13 cellular contexts compared by ENCODE assay signal in the genomic region with DNA sequence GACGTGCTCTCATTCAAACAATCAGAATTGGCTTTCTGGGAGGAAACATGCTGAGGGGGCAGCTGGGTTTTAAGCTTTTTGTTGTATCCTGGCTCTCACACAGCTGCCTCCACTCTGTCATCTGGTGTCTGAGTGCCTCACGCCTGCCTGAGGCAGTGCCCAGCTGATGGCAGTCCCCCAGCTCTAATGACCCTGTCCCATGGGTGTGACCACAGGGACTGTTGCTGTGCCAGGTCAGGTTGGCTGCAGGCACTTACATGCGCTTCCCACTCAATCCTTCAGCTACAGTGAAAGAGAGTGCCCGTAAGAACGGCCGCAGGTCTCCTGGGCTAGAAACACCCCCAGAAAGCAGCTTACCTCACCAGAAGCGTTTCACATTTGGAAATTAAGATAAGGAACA. TPM values are rescaled to one million over a fixed set of nuclear protein-coding genes. Genes with fewer than 3 reads are reported as not detected.
DNase-seq lines count a peak whose midpoint lies in the region; ATAC-seq, FAIRE-seq and TF ChIP-seq lines count a peak whose summit lies in the region.
"Had no signal": no experiment of that assay in that cellular context is flagged by ENCODE, and none has a peak within 500 bp of the region (broad histone marks: within the 10 kb centered on the region; RNA-seq: fewer than 3 reads in every experiment).

No MANE protein-coding gene starts in this region.

- peak; percentile 77 for DNase-seq in COLO668 (lab: John Stamatoyannopoulos, UW; ENCODE audit: unreplicated experiment)
- DNase-seq in NCI-H2081 (lab: John Stamatoyannopoulos, UW), result peak; percentile 30 to 58
- DNase-seq in H1 (ENCODE audit: low read depth in 1 of 2, low spot score in 2 of 2), result no peak
- no peak for DNase-seq in neuronal stem cell (ENCODE audit: low spot score)
- DNase-seq in activated CD4-positive, alpha-beta T cell treated with anti-CD3 and anti-CD28 coated beads for 4 hours, result no peak
- no peak for DNase-seq in SIG-M5 treated with dmso at 0.1 percent for 504 hours (lab: John Stamatoyannopoulos, UW; ENCODE audit: unreplicated experiment)
- DNase-seq in NCI-H2227 (lab: John Stamatoyannopoulos, UW; ENCODE audit: unreplicated experiment), result no peak
- DNase-seq: activated naive CD4-positive, alpha-beta T cell treated with anti-CD3 and anti-CD28 coated beads, Interleukin-2, amount 50 U/mL, for 16 hours; CD4-positive, alpha-beta memory T cell; kidney; NCI-H526 treated with DMSO at 0.1 percent for 48 hours had no signal

- H2BK12ac ChIP-seq in H1 (ENCODE audit: low read depth, low read length) (no peak overlapping the region), neuronal stem cell (ENCODE audit: low read length) (no peak overlapping the region)

- CTCF ChIA-PET in H1 (lab: Charles Lee; ENCODE audit: partially characterized antibody), result interaction anchor here (0.6 to 5.9 kb wide), 10 partner anchors 9 to 248 kb away, joined by 3 to 37 read pairs (median 4); no protein-coding TSS in a partner anchor

- H3K23ac ChIP-seq in H1 (ENCODE audit: insufficient read length), result no peak overlapping the region
- no peak overlapping the region for H3K23ac ChIP-seq in neuronal stem cell (ENCODE audit: low read depth, low read length, poor library complexity)

- TF ChIP-seq RAD21 in H1 (IDR thresholded peaks at IDR 0.05 in 1 of 2, conservative IDR thresholded peaks at IDR 0.05 in 1 of 2; ENCODE audit: low read depth in 2 of 2, low read length in 2 of 2), result no peak

- H3K14ac ChIP-seq in H1 (ENCODE audit: insufficient read length), result no peak overlapping the region
- no peak overlapping the region for H3K14ac ChIP-seq in neuronal stem cell (ENCODE audit: low read length)

- no peak overlapping the region for H2AK5ac ChIP-seq in H1 (ENCODE audit: low read depth, low read length)
- no peak overlapping the region for H2AK5ac ChIP-seq in neuronal stem cell (ENCODE audit: low read depth, low read length)

- no peak overlapping the region for H3K27ac ChIP-seq in H1 (ENCODE audit: low read depth, low read length)
- H3K27ac ChIP-seq in neuronal stem cell (replicated peaks; ENCODE audit: low read length), result no peak overlapping the region

- no peak overlapping the region for H2BK5ac ChIP-seq in H1 (ENCODE audit: low read depth, low read length)
- no peak overlapping the region for H2BK5ac ChIP-seq in neuronal stem cell (ENCODE audit: low read length)

- no peak for ATAC-seq in HG03039 (IDR thresholded peaks at IDR 0.05; ENCODE audit: unreplicated experiment)

- 91% methylated on average over 7 of the region's 7 CpGs; no CpG with 5 or more reads in 1 of the 2 experiments for WGBS in H1 (ENCODE audit: extremely low coverage in 1 of 2, insufficient coverage in 1 of 2, insufficient read length in 1 of 2, insufficient replicate concordance in 2 of 2, low coverage in 1 of 2, low lambda C conversion rate in 2 of 2, missing lambda C conversion rate in 1 of 2), 2 experiments
- no CpG with 5 or more reads among the region's 7 CpGs for WGBS in neuronal stem cell (ENCODE audit: extremely low coverage in 2 of 2, insufficient read length in 2 of 2, insufficient replicate concordance in 1 of 2), 2 donors

- H2BK120ac ChIP-seq in H1 (replicated peaks; ENCODE audit: low read depth, low read length), result no peak overlapping the region
- peak overlapping the region; percentile 49 for H2BK120ac ChIP-seq in neuronal stem cell (ENCODE audit: low read depth, low read length)

- H3K23me2 ChIP-seq in H1 (ENCODE audit: low read depth, low read length), result no peaks in the 10 kb centered on the region

- H3K27me3 ChIP-seq in H1 (replicated peaks in 1 of 4; ENCODE audit: control insufficient read depth in 3 of 4, extremely low read depth in 1 of 4, insufficient read depth in 3 of 4, low read length in 3 of 4), result no peaks in the 10 kb centered on the region
- no peaks in the 10 kb centered on the region for H3K27me3 ChIP-seq in neuronal stem cell (ENCODE audit: control insufficient read depth in 3 of 3, insufficient read depth in 3 of 3, low read depth in 1 of 3, low read length in 3 of 3)

- TF ChIP-seq EP300 in H1 (IDR thresholded peaks at IDR 0.05; ENCODE audit: borderline replicate concordance in 1 of 2, low read depth in 2 of 2, low read length in 2 of 2), result no peak

- peaks cover 0 to 1% of the 10 kb centered on the region in 2 experiments for H4K20me1 ChIP-seq in H1 (replicated peaks in 1 of 2; ENCODE audit: control insufficient read depth in 1 of 2, insufficient read depth in 2 of 2, low read length in 2 of 2)

- no peaks in the 10 kb centered on the region for H3K79me2 ChIP-seq in H1 (ENCODE audit: control insufficient read depth in 1 of 2, insufficient read depth in 2 of 2, low read length in 2 of 2)

- peaks cover 0 to 12% (median 8%) of the 10 kb centered on the region in 4 experiments; a peak in 6 of 7 replicates for H3K4me1 ChIP-seq in H1 (replicated peaks in 1 of 4; ENCODE audit: control insufficient read depth in 3 of 4, insufficient read depth in 4 of 4, low read length in 3 of 4)
- H3K4me1 ChIP-seq in neuronal stem cell (ENCODE audit: control insufficient read depth in 2 of 2, insufficient read depth in 1 of 2, low read depth in 1 of 2, low read length in 2 of 2), result peaks cover 15 to 17% of the 10 kb centered on the region in 2 donors

- H3K9ac ChIP-seq in H1 (replicated peaks in 1 of 4; ENCODE audit: extremely low read depth in 1 of 4, low read depth in 3 of 4, low read length in 3 of 4) (no peak overlapping the region), neuronal stem cell (ENCODE audit: low read depth, low read length, poor library complexity) (no peak overlapping the region)

- no peak overlapping the region for H3K56ac ChIP-seq in H1 (replicated peaks; ENCODE audit: insufficient read length, low read depth, low read length)

- no peak for TF ChIP-seq POLR2A in H1 (IDR thresholded peaks at IDR 0.05; ENCODE audit: control extremely low read depth in 1 of 2, low read depth in 2 of 2, low read length in 2 of 2)

- no peak for FAIRE-seq in H1 (lab: Jason Lieb, UNC)
- FAIRE-seq: kidney, TTC549 had no signal

- POLR2A ChIA-PET in H1 (lab: Charles Lee; ENCODE audit: partially characterized antibody), result interaction anchor here (0.7 to 1.7 kb wide), 2 partner anchors 189 to 868 kb away, joined by 3 to 6 read pairs; a partner anchor contains a TSS

- no peak overlapping the region for H4K8ac ChIP-seq in H1 (ENCODE audit: extremely low read depth, insufficient read depth, low read length)
- H4K8ac ChIP-seq in neuronal stem cell (ENCODE audit: low read depth, low read length), result no peak overlapping the region

- H3K18ac ChIP-seq in H1 (ENCODE audit: extremely low read depth, low read length), result no peak overlapping the region
- H3K18ac ChIP-seq in neuronal stem cell (ENCODE audit: low read length), result no peak overlapping the region

- H3K79me1 ChIP-seq in H1 (ENCODE audit: low read depth, low read length) (no peaks in the 10 kb centered on the region), neuronal stem cell (ENCODE audit: low read depth, low read length) (peaks cover 4% of the 10 kb centered on the region)

- no peak for TF ChIP-seq CTCF in H1 (IDR thresholded peaks at IDR 0.05; ENCODE audit: control extremely low read depth in 1 of 3, insufficient read depth in 1 of 3, low read depth in 1 of 3, low read length in 3 of 3)

- H2BK15ac ChIP-seq in H1 (ENCODE audit: low read length) (no peak overlapping the region), neuronal stem cell (ENCODE audit: low read length) (no peak overlapping the region)

- no peak overlapping the region for H3K4ac ChIP-seq in H1 (replicated peaks; ENCODE audit: insufficient read length, low read depth, low read length)
- H3K4ac ChIP-seq in neuronal stem cell (ENCODE audit: low read length), result no peak overlapping the region

- H4K91ac ChIP-seq in H1 (replicated peaks; ENCODE audit: insufficient read length, low read length) (no peak overlapping the region), neuronal stem cell (ENCODE audit: low read depth, low read length, poor library complexity) (no peak overlapping the region)

- H3K36me3 ChIP-seq in H1 (ENCODE audit: control insufficient read depth in 2 of 4, insufficient read depth in 4 of 4, low read length in 3 of 4) (no peaks in the 10 kb centered on the region), neuronal stem cell (replicated peaks in 1 of 2; ENCODE audit: control insufficient read depth in 2 of 2, insufficient read depth in 2 of 2, low read length in 2 of 2) (peaks cover 7 to 67% of the 10 kb centered on the region in 2 donors)

- no peak overlapping the region for H2AFZ ChIP-seq in H1 (ENCODE audit: low read length)
- no peak overlapping the region for H2AFZ ChIP-seq in neuronal stem cell (ENCODE audit: low read length)

- H3K4me2 ChIP-seq in H1 (ENCODE audit: insufficient read depth in 1 of 2, low read depth in 2 of 2, low read length in 2 of 2) (no peak overlapping the region), neuronal stem cell (ENCODE audit: insufficient read depth, low read length, poor library complexity, severe bottlenecking) (no peak overlapping the region)

- H3K4me3 ChIP-seq in H1 (ENCODE audit: extremely low read depth in 1 of 4, insufficient read depth in 2 of 4, low read depth in 3 of 4, low read length in 4 of 4) (no peak overlapping the region), neuronal stem cell (ENCODE audit: low read length in 2 of 2) (no peak overlapping the region)

- H4K5ac ChIP-seq in H1 (ENCODE audit: insufficient read length, low read depth, low read length), result no peak overlapping the region

- 0 out of 2 replicates have a peak overlapping the region, but pooled peaks have one; percentile 18 for H2BK20ac ChIP-seq in H1 (ENCODE audit: low read length)

- H3K9me3 ChIP-seq in H1 (ENCODE audit: insufficient read depth in 2 of 2, low read depth in 1 of 2, low read length in 1 of 2) (no peaks in the 10 kb centered on the region), neuronal stem cell (replicated peaks in 1 of 2; ENCODE audit: control insufficient read depth in 2 of 2, insufficient read depth in 1 of 2, low read depth in 1 of 2, low read length in 2 of 2) (no peaks in the 10 kb centered on the region)

TF ChIP-seq in H1, 55 proteins besides CTCF, POLR2A, EP300 and RAD21 (continues in another document):
- no peak for TF ChIP-seq SUZ12 (IDR thresholded peaks at IDR 0.05; ENCODE audit: low read length)
- no peak for TF ChIP-seq GABPA (IDR thresholded peaks at IDR 0.05; ENCODE audit: borderline replicate concordance, insufficient read depth, low read length)

RNA-seq across cellular contexts. Expression of a gene that starts 53.6 kb away (rescaled TPM):
- total RNA-seq in H1 (2021; fragmentation: NEBNext Ultra II Directional; extraction: Animal tissue kit (Norgen Biotek cat#: 25700)), result 15.8 and 16.0 TPM in 2 replicates
- 7.5 and 9.7 TPM in 2 replicates for polyA plus RNA-seq in H1 (2011; rRNA removed)
- 10.9 TPM for polyA plus RNA-seq in H1 (2011; cell fraction: cytosol; rRNA removed)
- 8.2 TPM for polyA plus RNA-seq in H1 (2011; cell fraction: nucleus; rRNA removed)
- polyA plus RNA-seq in H1 (2012, experiment 1 of 2), result 9.2 to 12.3 TPM (median 10.6 TPM) in 4 replicates
- polyA plus RNA-seq in H1 (2012, experiment 2 of 2), result 1.6 TPM
- 8.8 TPM for polyA plus RNA-seq in H1 (2013, experiment 1 of 2)
- polyA plus RNA-seq in H1 (2013, experiment 2 of 2), result 8.5 TPM
- 14.1 and 15.9 TPM in 2 replicates for polyA minus RNA-seq in H1 (2011; rRNA and poly(A)+ RNA removed)
- 12.9 TPM for polyA minus RNA-seq in H1 (2011; cell fraction: cytosol; rRNA and poly(A)+ RNA removed)
- polyA minus RNA-seq in H1 (2011; cell fraction: nucleus; rRNA and poly(A)+ RNA removed), result 10.2 TPM
- 23.8 TPM for polyA plus RNA-seq in neuronal stem cell (2013, experiment 1 of 2)
- polyA plus RNA-seq in neuronal stem cell (2013, experiment 2 of 2), result 23.2 TPM

Comparison
In these comparisons a context has a peak if more than half of its experiments do, and no peak if none do; other contexts are left out.
1. DNase-seq: peak in COLO668 (single experiment) and NCI-H2081 (2 of 2); none in H1 (0 of 2), neuronal stem cell (single experiment), activated CD4-positive, alpha-beta T cell treated with anti-CD3 and anti-CD28 coated beads for 4 hours (0 of 2), SIG-M5 treated with dmso at 0.1 percent for 504 hours (single experiment) and NCI-H2227 (single experiment).